In genomic region chr19:10289167-10289835, GRCh38 we compare ENCODE assay signal across 6 cellular contexts.
DNase-seq lines count a peak whose midpoint lies in the region; ATAC-seq and TF ChIP-seq lines count a peak whose summit lies in the region.

No MANE protein-coding gene starts in this region.

- H3K27me3 ChIP-seq in GM06990 (replicated peaks; ENCODE audit: control insufficient read depth, insufficient read depth, low read length): no peaks in the 10 kb centered on the region

- peak; percentile 86 for DNase-seq in GM06990 (ENCODE audit: extremely low read depth, insufficient read length)
- DNase-seq in NCI-H69 (lab: John Stamatoyannopoulos, UW): peak; percentile 86
- DNase-seq in activated effector memory CD4-positive, alpha-beta T cell treated with anti-CD3 and anti-CD28 coated beads, Interleukin-2, amount 50 U/mL, for 16 hours: peak; percentile 88
- DNase-seq in kidney tubule cell (ENCODE audit: low spot score): peak; percentile 39
- DNase-seq in NCI-H187 treated with DMSO at 0.1 percent for 48 hours (lab: John Stamatoyannopoulos, UW): no peak

- H3K36me3 ChIP-seq in GM06990 (ENCODE audit: control insufficient read depth, insufficient read depth, low read length): peaks cover 12% of the 10 kb centered on the region

- H3K4me3 ChIP-seq in GM06990 (replicated peaks; ENCODE audit: low read depth, low read length): peak overlapping the region; percentile 55

- no peak for ATAC-seq in HG02642 (IDR thresholded peaks at IDR 0.05; ENCODE audit: poor library complexity, unreplicated experiment)

- TF ChIP-seq CTCF in GM06990 (IDR thresholded peaks at IDR 0.05; ENCODE audit: insufficient read depth, low read length, poor library complexity, severe bottlenecking): no peak
